1 cellular context compared by ENCODE assay signal in genomic region chr12:51917746-51918453, GRCh38.
TF ChIP-seq lines count a peak whose summit lies in the region.

No MANE protein-coding gene starts in this region.

TF ChIP-seq in K562, 482 proteins besides CTCF, POLR2A, EP300 and RAD21 (continued from another document and continues in another):
- TF ChIP-seq CEBPZ (IDR thresholded peaks at IDR 0.05; ENCODE audit: borderline replicate concordance, low read depth, low read length) (no peak), CREM (IDR thresholded peaks at IDR 0.05; ENCODE audit: low read depth) (peak; percentile 67; the same call in 1 of the 2 replicates), ATF6 (CRISPR knock-in tag; IDR thresholded peaks at IDR 0.05) (no peak), NR2C1 (IDR thresholded peaks at IDR 0.05) (no peak; the same call in 1 of the 2 replicates), NR2C1 (tag; IDR thresholded peaks at IDR 0.05) (0 out of 2 replicates have a peak, but pooled peaks have one; percentile 21), IRF1 (CRISPR knock-in tag; IDR thresholded peaks at IDR 0.05; ENCODE audit: borderline replicate concordance) (no peak), TCF15 (CRISPR knock-in tag; IDR thresholded peaks at IDR 0.05) (no peak), SNRNP70 (optimal IDR thresholded peaks at IDR 0.05; ENCODE audit: low read depth, low read length) (no peak), GABPA (tag; conservative IDR thresholded peaks at IDR 0.05; ENCODE audit: low read depth) (no peak), LEF1 (IDR thresholded peaks at IDR 0.05) (0 out of 2 replicates have a peak, but pooled peaks have one; percentile 51), NFRKB (IDR thresholded peaks at IDR 0.05; ENCODE audit: low read depth) (no peak), ZNF583 (CRISPR knock-in tag; IDR thresholded peaks at IDR 0.05) (no peak), ZNF277 (CRISPR knock-in tag; IDR thresholded peaks at IDR 0.05; ENCODE audit: borderline replicate concordance) (no peak), KDM1A (IDR thresholded peaks at IDR 0.05) (peak; percentile 99), FOXO4 (CRISPR knock-in tag; IDR thresholded peaks at IDR 0.05) (no peak), BRD4 (IDR thresholded peaks at IDR 0.05) (no peak), NFIX (CRISPR knock-in tag; IDR thresholded peaks at IDR 0.05; ENCODE audit: low read depth) (no peak), ZBTB11 (CRISPR knock-in tag; IDR thresholded peaks at IDR 0.05) (peak in 1 of 3 experiments; percentile 38; a peak in 1 of 6 replicates), ZNF311 (CRISPR knock-in tag; IDR thresholded peaks at IDR 0.05) (no peak), FOXK2 (conservative IDR thresholded peaks at IDR 0.05 in 1 of 2, IDR thresholded peaks at IDR 0.05 in 1 of 2; ENCODE audit: low read depth in 2 of 2) (peak in 1 of 2 experiments; percentile 12; a peak in 1 of 4 replicates), NFXL1 (CRISPR knock-in tag; IDR thresholded peaks at IDR 0.05) (no peak), ZNF133 (CRISPR knock-in tag; IDR thresholded peaks at IDR 0.05) (no peak), MNT (conservative IDR thresholded peaks at IDR 0.05) (peak in 1 of 2 experiments; percentile 59; a peak in 2 of 4 replicates), HBP1 (CRISPR knock-in tag; IDR thresholded peaks at IDR 0.05) (no peak), NELFE (IDR thresholded peaks at IDR 0.05; ENCODE audit: insufficient read depth, insufficient read length) (no peak), MYNN (IDR thresholded peaks at IDR 0.05) (peak; percentile 64; the same call in 1 of the 2 replicates), MYNN (CRISPR knock-in tag; IDR thresholded peaks at IDR 0.05) (no peak), ZSCAN29 (IDR thresholded peaks at IDR 0.05) (no peak), SAP30 (IDR thresholded peaks at IDR 0.05; ENCODE audit: borderline replicate concordance, insufficient read depth, low read depth, low read length, poor library complexity, severe bottlenecking) (no peak), GTF2E2 (tag; IDR thresholded peaks at IDR 0.05) (no peak), BRCA1 (IDR thresholded peaks at IDR 0.05) (no peak), BRCA1 (CRISPR knock-in tag; IDR thresholded peaks at IDR 0.05) (no peak), XRCC5 (IDR thresholded peaks at IDR 0.05; ENCODE audit: low read depth, low read length) (no peak), RUNX1 (IDR thresholded peaks at IDR 0.05; ENCODE audit: low read depth) (no peak), ZNF232 (CRISPR knock-in tag; IDR thresholded peaks at IDR 0.05) (no peak), U2AF1 (optimal IDR thresholded peaks at IDR 0.05; ENCODE audit: low read depth, low read length) (no peak), DMBX1 (CRISPR knock-in tag; IDR thresholded peaks at IDR 0.05; ENCODE audit: borderline replicate concordance) (peak; percentile 83; the same call in 1 of the 2 replicates), TCF7L2 (IDR thresholded peaks at IDR 0.05; ENCODE audit: low read depth, low read length) (no peak), THRAP3 (IDR thresholded peaks at IDR 0.05; ENCODE audit: borderline replicate concordance) (no peak), DLX4 (CRISPR knock-in tag; IDR thresholded peaks at IDR 0.05) (no peak), PML (IDR thresholded peaks at IDR 0.05; ENCODE audit: low read length) (peak; percentile 79)
